Comparison of ENCODE assay signal across 17 cellular contexts in the genomic region with DNA sequence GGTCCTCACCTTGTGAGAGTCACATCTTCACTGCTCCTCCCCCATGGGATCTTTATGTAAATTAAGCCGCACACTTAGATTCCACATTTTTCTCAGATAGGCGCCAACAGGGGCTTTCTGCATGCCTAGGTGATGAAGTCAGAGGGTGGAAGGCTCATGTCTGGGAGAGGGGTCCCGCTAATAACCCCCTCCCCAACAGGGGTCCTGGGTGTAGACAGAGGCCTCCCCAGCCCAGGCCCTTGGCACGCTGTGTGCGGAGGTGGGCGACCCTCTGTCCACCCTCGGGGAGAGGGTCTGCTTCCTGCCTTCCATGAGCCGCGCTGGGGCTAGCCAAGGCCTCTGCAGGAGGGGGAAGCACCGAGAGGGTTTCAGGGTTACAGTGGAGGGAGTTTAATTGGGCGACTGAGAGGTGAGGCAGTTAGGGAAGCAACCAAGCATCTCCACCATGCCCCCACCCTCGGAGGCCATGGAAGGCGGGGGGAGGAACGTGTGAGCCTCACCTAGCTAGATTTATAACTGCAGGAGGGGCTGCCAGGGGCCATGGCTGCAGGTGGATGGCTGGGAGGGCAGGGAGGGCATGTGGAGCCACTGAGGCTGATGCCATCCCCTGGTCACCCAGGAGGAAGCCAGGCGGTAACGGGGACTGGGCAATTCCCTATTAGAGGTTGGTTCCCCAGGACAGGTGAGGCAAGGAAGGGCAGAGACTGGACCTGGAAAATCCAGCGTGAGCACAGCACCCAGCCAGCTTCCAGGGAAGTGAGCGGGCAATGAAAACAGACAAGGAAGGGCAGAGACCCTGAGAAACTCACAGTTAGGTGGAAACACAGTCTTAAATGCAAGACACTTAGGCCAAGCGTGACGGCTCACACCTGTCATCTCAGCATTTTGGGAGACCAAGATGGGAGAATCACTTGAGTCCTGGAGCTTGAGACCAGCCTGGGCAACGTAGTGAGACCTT. TPM values are rescaled to one million over a fixed set of nuclear protein-coding genes. Genes with fewer than 3 reads are reported as not detected.
DNase-seq lines count a peak whose midpoint lies in the region; TF ChIP-seq lines count a peak whose summit lies in the region.
"Had no signal": no experiment of that assay in that cellular context is flagged by ENCODE, and none has a peak within 500 bp of the region (broad histone marks: within the 10 kb centered on the region; RNA-seq: fewer than 3 reads in every experiment).

No MANE protein-coding gene starts in this region.

- intact Hi-C loops in cardiac septum (cut with DNase I) (loop anchor here (5.0 kb wide), 2 partner anchors 65 to 200 kb away; no protein-coding TSS in a partner anchor), posterior vena cava (cut with DNase I) (no loop called here)

- TF ChIP-seq CTCF in right atrium auricular region (IDR thresholded peaks at IDR 0.05) = no peak

- no peak overlapping the region for H3K4me3 ChIP-seq in right atrium auricular region
- H3K4me3 ChIP-seq: GM12878, GM23248 had no signal

- H3K36me3 ChIP-seq in right atrium auricular region = no peaks in the 10 kb centered on the region

- H3K27me3 ChIP-seq in right atrium auricular region = no peaks in the 10 kb centered on the region

- no peaks in the 10 kb centered on the region for H3K9me3 ChIP-seq in right atrium auricular region

- DNase-seq in cardiac septum (ENCODE audit: low spot score) = peak; percentile 64
- no peak for DNase-seq in right atrium auricular region (ENCODE audit: low spot score)
- peak; percentile 68 for DNase-seq in left kidney (ENCODE audit: low read depth, low spot score)
- peak; percentile 56 for DNase-seq in posterior vena cava (ENCODE audit: low spot score)
- no peak for DNase-seq in caudate nucleus (lab: John Stamatoyannopoulos, UW)
- no peak for DNase-seq in NCI-H1105 (lab: John Stamatoyannopoulos, UW)
- no peak for DNase-seq in HPDE6-E6E7 (ENCODE audit: extremely low spot score)
- DNase-seq in 8988T = no peak
- DNase-seq: DMS53, Kasumi-1, NCI-H1417, NCI-H1930, NCI-H2171, NCI-H774, Right ventricle myocardium superior had no signal

- H3K27ac ChIP-seq in right atrium auricular region (no peak overlapping the region), caudate nucleus (ENCODE audit: low read depth, low read length) (no peak overlapping the region)
- H3K27ac ChIP-seq: GM23248 had no signal

- H3K4me1 ChIP-seq in right atrium auricular region = peaks cover 0 to 9% of the 10 kb centered on the region in 2 donors

RNA-seq across cellular contexts. Expression of gene PXDN, which starts 7.7 kb away (rescaled TPM):
- total RNA-seq in cardiac septum = 27.5 TPM
- 10 to 100 TPM; 25.4 to 26.9 TPM for total RNA-seq in right atrium auricular region
- total RNA-seq in posterior vena cava = 10 to 100 TPM; 75.3 to 85.8 TPM

Comparison
In these comparisons a context has a peak if more than half of its experiments do, and no peak if none do; other contexts are left out.
1. DNase-seq: peak in cardiac septum (single experiment), left kidney (single experiment) and posterior vena cava (single experiment); none in right atrium auricular region (single experiment), caudate nucleus (0 of 61), NCI-H1105 (single experiment), HPDE6-E6E7 (single experiment) and 8988T (single experiment).